ENCODE assay signal across 8 cellular contexts in the genomic region with DNA sequence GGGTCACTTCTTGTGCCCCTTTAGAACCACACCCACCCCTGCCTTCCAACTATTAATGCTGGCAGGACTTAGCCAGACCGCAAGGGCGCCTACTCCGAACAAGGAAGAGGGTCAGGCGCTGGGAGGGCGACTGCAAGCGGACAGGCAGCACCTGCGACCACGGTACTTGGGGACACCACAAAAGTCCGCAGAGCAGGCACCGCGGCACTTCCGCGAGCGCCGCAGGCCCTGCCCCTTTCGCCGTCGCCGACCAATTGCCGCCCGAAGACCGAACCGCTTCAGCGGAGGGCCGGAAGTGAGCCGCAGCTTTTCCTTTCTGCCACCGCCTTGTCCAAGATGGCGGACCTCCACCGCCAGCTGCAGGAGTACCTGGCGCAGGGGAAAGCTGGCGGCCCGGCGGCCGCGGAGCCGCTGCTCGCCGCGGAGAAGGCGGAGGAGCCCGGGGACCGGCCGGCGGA. TPM values are rescaled to one million over a fixed set of nuclear protein-coding genes. Genes with fewer than 3 reads are reported as not detected.
DNase-seq lines count a peak whose midpoint lies in the region; ATAC-seq and TF ChIP-seq lines count a peak whose summit lies in the region.

A gene with protein sequence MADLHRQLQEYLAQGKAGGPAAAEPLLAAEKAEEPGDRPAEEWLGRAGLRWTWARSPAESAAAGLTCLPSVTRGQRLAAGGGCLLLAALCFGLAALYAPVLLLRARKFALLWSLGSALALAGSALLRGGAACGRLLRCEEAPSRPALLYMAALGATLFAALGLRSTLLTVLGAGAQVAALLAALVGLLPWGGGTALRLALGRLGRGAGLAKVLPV (plus strand): TSS at position 305 of the 458 bp plus-strand sequence. CDS start 32 bp downstream, at position 337.

- TF ChIP-seq CTCF in GM13976 (IDR thresholded peaks at IDR 0.05; ENCODE audit: borderline replicate concordance, control extremely low read depth, extremely low read depth, insufficient read depth, missing control alignments), result no peak
- TF ChIP-seq CTCF in SU-DHL-6 (IDR thresholded peaks at IDR 0.05; ENCODE audit: insufficient read depth, low read length, poor library complexity, severe bottlenecking), result no peak
- TF ChIP-seq CTCF in heart left ventricle (IDR thresholded peaks at IDR 0.05), result no peak
- TF ChIP-seq CTCF in transverse colon (IDR thresholded peaks at IDR 0.05), result peak in 1 of 5 experiments; percentile 14

- ATAC-seq in HG02840 (IDR thresholded peaks at IDR 0.05; ENCODE audit: low FRiP score, unreplicated experiment) (peak; percentile 64), heart left ventricle (peak; percentile 88 to 94 (median 88))
- ATAC-seq in activated naive CD8-positive, alpha-beta T cell treated with anti-CD3 and anti-CD28 coated beads, Interleukin-2, amount 50 U/mL, for 24 hours, result peak; percentile 83

- intact Hi-C loops in heart left ventricle (cut with DNase I) (loop anchor here in 9 of 10 donors (5.0 to 10.0 kb wide), 7 partner anchors 49 to 186 kb away; a partner anchor contains a TSS), transverse colon (cut with DNase I; ENCODE audit: low total_unique reads) (loop anchor here (1.0 kb wide), 1 partner anchor 61 kb away; no protein-coding TSS in a partner anchor)

- H3K27ac ChIP-seq in SU-DHL-6 (ENCODE audit: low read depth, low read length) (peak within 1 kb of the TSS; percentile 84), heart left ventricle (peak within 1 kb of the TSS; percentile 90 to 99 (median 96)), transverse colon (peak within 1 kb of the TSS; percentile 93 to 99 (median 96))

- no peaks in the 10 kb centered on the region; the same call in 1 of the 2 replicates for H3K36me3 ChIP-seq in SU-DHL-6 (ENCODE audit: low read length)
- H3K36me3 ChIP-seq in heart left ventricle, result peaks cover 0 to 26% (median 9%) of the 10 kb centered on the region in 9 donors
- peaks cover 0 to 2% (median under 1%) of the 10 kb centered on the region in 4 donors for H3K36me3 ChIP-seq in transverse colon

- H3K9me3 ChIP-seq in SU-DHL-6 (ENCODE audit: insufficient read depth, low read length), result no peaks in the 10 kb centered on the region
- no peaks in the 10 kb centered on the region for H3K9me3 ChIP-seq in heart left ventricle
- H3K9me3 ChIP-seq in transverse colon, result no peaks in the 10 kb centered on the region

- in situ Hi-C loops in GM13976 (cut with MboI; ENCODE audit: low sequenced_read_pairs, unreplicated experiment), result no loop called here
- in situ Hi-C loops in transverse colon (cut with MboI; ENCODE audit: low pct_ligation_motif_present in 1 of 4, low pct_unique_long_range_greater_than_20kb in 1 of 4, low sequenced_read_pairs in 3 of 4), result no loop called here

- peak within 1 kb of the TSS; percentile 92 for H3K4me3 Mint-ChIP-seq in activated naive CD8-positive, alpha-beta T cell treated with anti-CD3 and anti-CD28 coated beads, Interleukin-2, amount 50 U/mL, for 24 hours

- H3K4me1 ChIP-seq in heart left ventricle, result peaks cover 0 to 45% (median 38%) of the 10 kb centered on the region in 12 donors
- H3K4me1 ChIP-seq in transverse colon, result peaks cover 11 to 35% (median 20%) of the 10 kb centered on the region in 4 donors

- no peaks in the 10 kb centered on the region for H3K27me3 Mint-ChIP-seq in activated naive CD8-positive, alpha-beta T cell treated with anti-CD3 and anti-CD28 coated beads, Interleukin-2, amount 50 U/mL, for 24 hours

- peaks cover 8% of the 10 kb centered on the region; the same call in 1 of the 2 replicates for H4K20me1 ChIP-seq in SU-DHL-6 (ENCODE audit: low read depth, low read length)

- TF ChIP-seq POLR2A in heart left ventricle (IDR thresholded peaks at IDR 0.05) (peak in 1 of 2 donors; percentile 90), transverse colon (IDR thresholded peaks at IDR 0.05) (peak; percentile 96)

- H3K9ac ChIP-seq in SU-DHL-6 (ENCODE audit: low read length), result peak within 1 kb of the TSS; percentile 68

- peaks cover 35% of the 10 kb centered on the region for H3K36me3 Mint-ChIP-seq in activated naive CD8-positive, alpha-beta T cell treated with anti-CD3 and anti-CD28 coated beads, Interleukin-2, amount 50 U/mL, for 24 hours (ENCODE audit: low read depth)

- peak within 1 kb of the TSS; percentile 64 for H3K4me3 ChIP-seq in SU-DHL-6 (ENCODE audit: insufficient read depth, low read length, poor library complexity, severe bottlenecking)
- H3K4me3 ChIP-seq in heart left ventricle, result peak within 1 kb of the TSS; percentile 39 to 88 (median 69)
- H3K4me3 ChIP-seq in transverse colon, result peak within 1 kb of the TSS; percentile 55 to 89 (median 67)

- H3K27ac Mint-ChIP-seq in activated naive CD8-positive, alpha-beta T cell treated with anti-CD3 and anti-CD28 coated beads, Interleukin-2, amount 50 U/mL, for 24 hours, result peak within 1 kb of the TSS; percentile 96

- 0% methylated on average over 38 to 44 of the region's 44 CpGs for WGBS in heart left ventricle, 4 donors
- WGBS in transverse colon (ENCODE audit: low coverage in 1 of 2), 2 donors, result 0% methylated on average over 3 to 6 of the region's 44 CpGs

- no peaks in the 10 kb centered on the region for H3K27me3 ChIP-seq in SU-DHL-6 (ENCODE audit: low read length)
- H3K27me3 ChIP-seq in heart left ventricle, result no peaks in the 10 kb centered on the region
- no peaks in the 10 kb centered on the region for H3K27me3 ChIP-seq in transverse colon

- DNase-seq in GM13976 (ENCODE audit: low spot score) (peak; percentile 96), NCI-H1417 treated with DMSO at 0.1 percent for 48 hours (lab: John Stamatoyannopoulos, UW) (peak; percentile 70), heart left ventricle (peak; percentile 93 to 95 (median 95)), pons (ENCODE audit: low spot score) (peak; percentile 86), transverse colon (peak; percentile 95)
- DNase-seq in activated naive CD8-positive, alpha-beta T cell treated with anti-CD3 and anti-CD28 coated beads, Interleukin-2, amount 50 U/mL, for 24 hours, result peak; percentile 91

- H3K9me2 ChIP-seq in SU-DHL-6 (replicated peaks; ENCODE audit: insufficient read depth, low read length), result no peaks in the 10 kb centered on the region

- peak within 1 kb of the TSS; percentile 82 for H2AFZ ChIP-seq in SU-DHL-6 (ENCODE audit: low read depth, low read length, severe bottlenecking)

- peaks cover 21% of the 10 kb centered on the region for H3K79me2 ChIP-seq in SU-DHL-6 (ENCODE audit: insufficient read depth, low read length)

- H3K9me3 Mint-ChIP-seq in activated naive CD8-positive, alpha-beta T cell treated with anti-CD3 and anti-CD28 coated beads, Interleukin-2, amount 50 U/mL, for 24 hours, result no peaks in the 10 kb centered on the region

- TF ChIP-seq EP300 in transverse colon (IDR thresholded peaks at IDR 0.05; ENCODE audit: low read depth), result no peak

- H3K4me2 ChIP-seq in SU-DHL-6 (ENCODE audit: low read depth, low read length, poor library complexity, severe bottlenecking), result peak within 1 kb of the TSS; percentile 70

- H3F3A ChIP-seq in SU-DHL-6 (ENCODE audit: insufficient read depth), result peaks cover 48% of the 10 kb centered on the region

- H3K4me1 Mint-ChIP-seq in activated naive CD8-positive, alpha-beta T cell treated with anti-CD3 and anti-CD28 coated beads, Interleukin-2, amount 50 U/mL, for 24 hours, result peaks cover 40% of the 10 kb centered on the region

RNA-seq across cellular contexts. Expression of the gene that starts here (rescaled TPM):
- 1 to 10 TPM; 2.4 to 5.2 (median 3.7) TPM for total RNA-seq in heart left ventricle
- polyA plus RNA-seq in heart left ventricle, result 1 to 10 TPM; 2.8 to 3.4 TPM
- 10 to 100 TPM in 1 of 4 donors, 1 to 10 TPM in 3; 6.8 to 13.7 (median 8.3) TPM for total RNA-seq in transverse colon

Comparison
In these comparisons a context has a peak if more than half of its experiments do, and no peak if none do; other contexts are left out.
1. Peak in every context shown above with its lines: DNase-seq, ATAC-seq, H3K4me3 ChIP-seq and H3K27ac ChIP-seq.